8 cellular contexts compared by ENCODE assay signal in genomic region chr22:37187891-37188761, GRCh38. TPM values are rescaled to one million over a fixed set of nuclear protein-coding genes. Genes with fewer than 3 reads are reported as not detected.
DNase-seq lines count a peak whose midpoint lies in the region; ATAC-seq, FAIRE-seq and TF ChIP-seq lines count a peak whose summit lies in the region.

Gene C1QTNF6, minus strand, starts transcription at chr22:37188247. Its CDS starts 34 bp downstream, at chr22:37188213.

- H2AFZ ChIP-seq in endothelial cell of umbilical vein (ENCODE audit: low read depth, low read length) = no peak within 1 kb of the TSS

- TSS peak; percentile 46 for BruUV-seq in endothelial cell of umbilical vein (replicated peaks; lab: Mats Ljungman, UMichigan)

- peak within 1 kb of the TSS; percentile 80 for H3K27ac ChIP-seq in endothelial cell of umbilical vein (ENCODE audit: insufficient read depth, low read depth, low read length)

- no peak for ATAC-seq in HG02981 (IDR thresholded peaks at IDR 0.05; ENCODE audit: unreplicated experiment)

- dilution Hi-C loops in endothelial cell of umbilical vein (cut with MboI; ENCODE audit: extremely low pct_ligation_motif_present, low sequenced_read_pairs) = no loop called here

- H3K4me1 ChIP-seq in endothelial cell of umbilical vein (ENCODE audit: control insufficient read depth, extremely low read depth, insufficient read depth, low read length) = peaks cover 41% of the 10 kb centered on the region
- H3K4me1 ChIP-seq in mucosa of stomach (ENCODE audit: control insufficient read depth, insufficient read depth, low read length) = peaks cover 44% of the 10 kb centered on the region

- POLR2A ChIA-PET in endothelial cell of umbilical vein (lab: Charles Lee) = interaction anchor here (1.1 to 1.3 kb wide), 3 partner anchors 9 to 11 kb away, joined by 3 read pairs; no protein-coding TSS in a partner anchor

- H3K36me3 ChIP-seq in endothelial cell of umbilical vein (ENCODE audit: control insufficient read depth in 2 of 2, extremely low read depth in 1 of 2, insufficient read depth in 2 of 2, low read length in 2 of 2) = no peaks in the 10 kb centered on the region
- H3K36me3 ChIP-seq in mucosa of stomach (ENCODE audit: control insufficient read depth, insufficient read depth, low read length) = no peaks in the 10 kb centered on the region

- peak; percentile 75 for TF ChIP-seq POLR2A in endothelial cell of umbilical vein (IDR thresholded peaks at IDR 0.05; ENCODE audit: low read depth, low read length)

- H3K9me1 ChIP-seq in endothelial cell of umbilical vein (replicated peaks; ENCODE audit: control insufficient read depth, extremely low read depth, insufficient read depth, low read length) = no peaks in the 10 kb centered on the region

- CTCF ChIA-PET in endothelial cell of umbilical vein (lab: Charles Lee) = interaction anchor here (0.8 to 5.1 kb wide), 7 partner anchors 10 to 23 kb away, joined by 3 to 48 read pairs (median 5); no protein-coding TSS in a partner anchor

- intact Hi-C loops in endothelial cell of umbilical vein (cut with micrococcal nuclease) = loop anchor here (2.0 kb wide), 1 partner anchor 15 kb away; no protein-coding TSS in a partner anchor

- H3K27me3 ChIP-seq in endothelial cell of umbilical vein (ENCODE audit: control insufficient read depth in 2 of 2, insufficient read depth in 2 of 2, low read length in 2 of 2) (no peaks in the 10 kb centered on the region), mucosa of stomach (ENCODE audit: control insufficient read depth, insufficient read depth, low read length) (no peaks in the 10 kb centered on the region)

- DNase-seq in AG20443 (ENCODE audit: low spot score) = peak; percentile 55
- DNase-seq in NCI-H226 = peak; percentile 63
- peak; percentile 57 for DNase-seq in endothelial cell of umbilical vein (ENCODE audit: low read depth, low spot score)
- DNase-seq in GM19238 (ENCODE audit: insufficient read length, low spot score) = no peak
- DNase-seq in activated CD4-positive, alpha-beta T cell treated with anti-CD3 and anti-CD28 coated beads for 4 hours = no peak
- DNase-seq in T-helper 1 cell = no peak

- FAIRE-seq in endothelial cell of umbilical vein (lab: Jason Lieb, UNC) = no peak

- no peak for TF ChIP-seq CTCF in endothelial cell of umbilical vein (IDR thresholded peaks at IDR 0.05; ENCODE audit: extremely low read depth in 1 of 2, insufficient read depth in 1 of 2, low read depth in 1 of 2, low read length in 2 of 2)

- no peaks in the 10 kb centered on the region for H3K9me3 ChIP-seq in endothelial cell of umbilical vein (replicated peaks; ENCODE audit: control insufficient read depth, insufficient read depth, low read length)
- no peaks in the 10 kb centered on the region for H3K9me3 ChIP-seq in mucosa of stomach (ENCODE audit: control insufficient read depth, low read length)

- H3K4me2 ChIP-seq in endothelial cell of umbilical vein (ENCODE audit: insufficient read depth, low read length) = peak within 1 kb of the TSS; percentile 54

- no peaks in the 10 kb centered on the region for H3K79me2 ChIP-seq in endothelial cell of umbilical vein (ENCODE audit: control insufficient read depth, insufficient read depth, low read length)

- peak within 1 kb of the TSS in 2 of 3 experiments; percentile 36 to 40 for H3K4me3 ChIP-seq in endothelial cell of umbilical vein (replicated peaks in 1 of 3; ENCODE audit: insufficient read depth in 1 of 3, low read depth in 1 of 3, low read length in 3 of 3)
- peak within 1 kb of the TSS; percentile 18 for H3K4me3 ChIP-seq in mucosa of stomach (ENCODE audit: low read length)

- no peaks in the 10 kb centered on the region for H4K20me1 ChIP-seq in endothelial cell of umbilical vein (replicated peaks; ENCODE audit: control insufficient read depth, extremely low read depth, insufficient read depth, low read length)

- H3K9ac ChIP-seq in endothelial cell of umbilical vein (replicated peaks; ENCODE audit: extremely low read depth, insufficient read depth, low read length) = peak within 1 kb of the TSS; percentile 66
- peak within 1 kb of the TSS; percentile 69 for H3K9ac ChIP-seq in mucosa of stomach (ENCODE audit: low read length)

TF ChIP-seq in endothelial cell of umbilical vein, 7 proteins besides CTCF, POLR2A, EP300 and RAD21:
- TF ChIP-seq GATA2 (IDR thresholded peaks at IDR 0.05; ENCODE audit: insufficient read depth, insufficient read length, low read depth, low read length) (peak; percentile 2), FOS (IDR thresholded peaks at IDR 0.05; ENCODE audit: borderline replicate concordance, insufficient read depth, low read length) (no peak), POLR2AphosphoS5 (IDR thresholded peaks at IDR 0.05; ENCODE audit: insufficient read depth, low read depth, low read length) (no peak), EZH2 (IDR thresholded peaks at IDR 0.05; ENCODE audit: borderline replicate concordance, low read depth, low read length, severe bottlenecking) (no peak), MYC (IDR thresholded peaks at IDR 0.05; ENCODE audit: low read depth, low read length) (no peak), JUN (IDR thresholded peaks at IDR 0.05; ENCODE audit: borderline replicate concordance, insufficient read depth, insufficient read length, low read depth) (no peak)
- TF ChIP-seq, protein P1, sequence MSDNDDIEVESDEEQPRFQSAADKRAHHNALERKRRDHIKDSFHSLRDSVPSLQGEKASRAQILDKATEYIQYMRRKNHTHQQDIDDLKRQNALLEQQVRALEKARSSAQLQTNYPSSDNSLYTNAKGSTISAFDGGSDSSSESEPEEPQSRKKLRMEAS (IDR thresholded peaks at IDR 0.05; ENCODE audit: insufficient read depth, insufficient read length) = no peak
TF ChIP-seq in endothelial cell of umbilical vein: peak in this region for 1.

RNA-seq across cellular contexts. Expression of gene C1QTNF6, which starts in this region (rescaled TPM):
- total RNA-seq in endothelial cell of umbilical vein = 27.6 and 31.5 TPM in 2 replicates
- polyA plus RNA-seq in endothelial cell of umbilical vein = 20.2 and 23.6 TPM in 2 replicates
- polyA plus RNA-seq in endothelial cell of umbilical vein (2011; cell fraction: cytosol; rRNA removed) = 13.0 and 13.9 TPM in 2 replicates
- polyA plus RNA-seq in endothelial cell of umbilical vein (2011; cell fraction: nucleus; rRNA removed) = 21.5 and 22.1 TPM in 2 replicates
- 10.6 and 12.3 TPM in 2 replicates for polyA plus RNA-seq in endothelial cell of umbilical vein (2012)
- 9.3 and 12.7 TPM in 2 replicates for polyA minus RNA-seq in endothelial cell of umbilical vein
- 24.2 TPM for polyA minus RNA-seq in endothelial cell of umbilical vein (2011; cell fraction: cytosol; rRNA and poly(A)+ RNA removed)
- 7.0 and 7.6 TPM in 2 replicates for polyA minus RNA-seq in endothelial cell of umbilical vein (2011; cell fraction: nucleus; rRNA and poly(A)+ RNA removed)

Comparison
In these comparisons a context has a peak if more than half of its experiments do, and no peak if none do; other contexts are left out.
1. DNase-seq: peak in AG20443 (single experiment), NCI-H226 (single experiment) and endothelial cell of umbilical vein (single experiment); none in GM19238 (single experiment), activated CD4-positive, alpha-beta T cell treated with anti-CD3 and anti-CD28 coated beads for 4 hours (0 of 2) and T-helper 1 cell (0 of 5).